28 cellular contexts compared by ENCODE assay signal in the genomic region with DNA sequence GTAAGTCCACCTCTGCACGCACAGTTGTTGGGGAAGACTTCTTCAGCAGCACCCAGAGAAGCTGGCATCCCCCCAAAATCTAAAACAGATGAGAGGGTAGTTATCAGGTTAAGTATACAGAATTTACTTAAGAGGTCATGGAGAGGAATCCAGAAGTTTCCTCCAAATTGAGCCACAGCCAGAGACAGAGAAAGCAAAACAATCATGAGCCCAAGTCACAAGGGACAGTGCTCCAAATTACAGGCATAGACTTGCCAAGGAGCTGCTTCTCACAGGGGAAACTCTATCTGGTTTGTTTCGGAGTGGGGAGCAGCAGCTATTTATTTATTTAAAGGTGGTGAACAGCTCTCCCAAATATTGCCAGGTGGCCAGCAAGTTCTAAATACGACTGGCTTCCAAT.
"Had no signal": no experiment of that assay in that cellular context is flagged by ENCODE, and none has a peak within 500 bp of the region (broad histone marks: within the 10 kb centered on the region; RNA-seq: fewer than 3 reads in every experiment).

No MANE protein-coding gene starts in this region.

- H3K9me3 ChIP-seq: adrenal gland, neutrophil, ovary, sigmoid colon, thoracic aorta, upper lobe of left lung had no signal

- ATAC-seq: activated CD4-positive, alpha-beta T cell treated with anti-CD3 and anti-CD28 coated beads for 36 hours; foreskin keratinocyte; natural killer cell treated with Interleukin-12 subunit alpha and Interleukin-12 subunit beta and Interleukin-15 and Interleukin-18, amount 100 ng/mL, for 72 hours; stimulated activated naive B cell treated with anti-CD40 and anti-IgM and Interleukin-4, amounts not matched to agents 10 μg/mL and 1 μg/mL and 100 μg/mL, for 72 hours had no signal

- H3K4me1 ChIP-seq: breast epithelium, foreskin keratinocyte, sigmoid colon had no signal

- H3K4me3 ChIP-seq: adrenal gland, breast epithelium, hepatocyte, left ventricle myocardium inferior, ovary, sigmoid colon, smooth muscle cell, thoracic aorta, upper lobe of left lung had no signal

- H3K27me3 ChIP-seq: adrenal gland, breast epithelium, hepatocyte, neutrophil, ovary, sigmoid colon, upper lobe of left lung had no signal

- H3K36me3 ChIP-seq: adrenal gland, breast epithelium, left ventricle myocardium inferior, neutrophil, ovary, sigmoid colon, thoracic aorta, upper lobe of left lung had no signal

- H3K27ac ChIP-seq: adrenal gland, breast epithelium, epithelial cell of prostate, foreskin keratinocyte, hepatocyte, left ventricle myocardium inferior, neutrophil, ovary, sigmoid colon, thoracic aorta, upper lobe of left lung had no signal

- DNase-seq: activated B cell treated with CpG ODN at 0.5 μM for 24 hours; activated CD4-positive, alpha-beta T cell treated with anti-CD3 and anti-CD28 coated beads for 36 hours; activated CD4-positive, alpha-beta T cell treated with anti-CD3 and anti-CD28 coated beads, Interleukin-2, amount 50 U/mL, for 4 hours; activated CD8-positive, alpha-beta memory T cell treated with anti-CD3 and anti-CD28 coated beads for 24 hours; activated CD8-positive, alpha-beta memory T cell treated with anti-CD3 and anti-CD28 coated beads, Interleukin-2, amount 50 U/mL, for 4 hours; activated naive CD4-positive, alpha-beta T cell; activated T-cell treated with anti-CD3 and anti-CD28 coated beads, Interleukin-2, amount 50 U/mL, for 24 hours; adrenal gland; cerebellar nuclear complex; cortex of kidney; foreskin keratinocyte; immature natural killer cell; left ventricle myocardium inferior; mammary epithelial cell; ovary; sigmoid colon; stimulated activated CD4-positive, alpha-beta T cell treated with anti-CD3 and anti-CD28 coated beads, Interleukin-15, amount 100 ng/mL, for 24 hours; stimulated activated CD8-positive, alpha-beta memory T cell treated with anti-CD3 and anti-CD28 coated beads, Interleukin-4, amount 100 ng/mL, for 48 hours; stimulated activated naive B cell treated with anti-CD40 and anti-IgM and Interleukin-4, amounts not matched to agents 10 μg/mL and 1 μg/mL and 100 μg/mL, for 72 hours; T1000; upper lobe of left lung had no signal
